9 cellular contexts compared by ENCODE assay signal in genomic region chr22:18528597-18529415, GRCh38. TPM values are rescaled to one million over a fixed set of nuclear protein-coding genes. Genes with fewer than 3 reads are reported as not detected.
DNase-seq lines count a peak whose midpoint lies in the region; ATAC-seq and TF ChIP-seq lines count a peak whose summit lies in the region.
"Not testable (repeated sequence)": the region's sequence is repeated elsewhere in the genome, so short reads cannot be mapped to it uniquely, and the experiment has no call there.
"Had no signal": no experiment of that assay in that cellular context is flagged by ENCODE, and none has a peak within 500 bp of the region (broad histone marks: within the 10 kb centered on the region; RNA-seq: fewer than 3 reads in every experiment).

No MANE protein-coding gene starts in this region.

- not testable (repeated sequence) for H3K36me3 Mint-ChIP-seq in activated CD4-positive, alpha-beta memory T cell treated with anti-CD3 and anti-CD28 coated beads for 36 hours

- not testable (repeated sequence) for H3K9ac ChIP-seq in Karpas-422 (ENCODE audit: low read length); subcutaneous abdominal adipose tissue (ENCODE audit: low read length in 5 of 5)

- not testable (repeated sequence) for H3K27ac ChIP-seq in Karpas-422 (ENCODE audit: low read length); iPS DF 6.9 (ENCODE audit: low read length); subcutaneous abdominal adipose tissue (ENCODE audit: low read depth, low read length)
- H3K27ac ChIP-seq in breast epithelium: peak overlapping the region in 1 of 2 donors; percentile 61

- CTCF ChIA-PET in activated CD4-positive, alpha-beta memory T cell treated with anti-CD3 and anti-CD28 coated beads for 36 hours (lab: Charles Lee): not testable (repeated sequence)

- not testable (repeated sequence) for H3K4me3 Mint-ChIP-seq in activated CD4-positive, alpha-beta memory T cell treated with anti-CD3 and anti-CD28 coated beads for 36 hours

- TF ChIP-seq CTCF in breast epithelium (IDR thresholded peaks at IDR 0.05): not testable (repeated sequence)

- not testable (repeated sequence) for H3K79me2 ChIP-seq in Karpas-422 (ENCODE audit: low read length)

- DNase-seq in Karpas-422 (peak; percentile 84), breast epithelium (ENCODE audit: low spot score in 2 of 2) (peak; percentile 67 to 82), iPS DF 6.9 (ENCODE audit: low read depth, low spot score) (peak; percentile 9), sciatic nerve (ENCODE audit: low spot score) (peak; percentile 90)
- DNase-seq in activated CD4-positive, alpha-beta memory T cell treated with anti-CD3 and anti-CD28 coated beads for 36 hours: peak; percentile 87

- not testable (repeated sequence) for H3K36me3 ChIP-seq in Karpas-422 (ENCODE audit: insufficient read depth, low read length); breast epithelium; iPS DF 6.9 (ENCODE audit: control insufficient read depth, insufficient read depth, low read length); subcutaneous abdominal adipose tissue (ENCODE audit: control insufficient read depth in 5 of 5, insufficient read depth in 5 of 5, low read length in 5 of 5)

- not testable (repeated sequence) for H3K4me2 ChIP-seq in Karpas-422 (ENCODE audit: low read depth, low read length, poor library complexity, severe bottlenecking)

- not testable (repeated sequence) for H2AFZ ChIP-seq in Karpas-422 (ENCODE audit: low read length)

- intact Hi-C loops in activated CD4-positive, alpha-beta memory T cell treated with anti-CD3 and anti-CD28 coated beads for 36 hours (cut with micrococcal nuclease); breast epithelium (cut with DNase I; ENCODE audit: low total_unique reads); sciatic nerve (cut with DNase I): not testable (repeated sequence)

- H3K27ac Mint-ChIP-seq in activated CD4-positive, alpha-beta memory T cell treated with anti-CD3 and anti-CD28 coated beads for 36 hours: not testable (repeated sequence)

- ATAC-seq in GM18517 (IDR thresholded peaks at IDR 0.05; ENCODE audit: unreplicated experiment) (peak; percentile 73), HG02623 (IDR thresholded peaks at IDR 0.05; ENCODE audit: unreplicated experiment) (peak; percentile 58), sciatic nerve (peak; percentile 99)

- H3K9me3 Mint-ChIP-seq in activated CD4-positive, alpha-beta memory T cell treated with anti-CD3 and anti-CD28 coated beads for 36 hours: not testable (repeated sequence)

- H4K20me1 ChIP-seq in Karpas-422 (ENCODE audit: insufficient read depth, low read depth, low read length): not testable (repeated sequence)

- H3K4me1 Mint-ChIP-seq in activated CD4-positive, alpha-beta memory T cell treated with anti-CD3 and anti-CD28 coated beads for 36 hours (ENCODE audit: low read depth): not testable (repeated sequence)

- POLR2A ChIA-PET in activated CD4-positive, alpha-beta memory T cell treated with anti-CD3 and anti-CD28 coated beads for 36 hours (lab: Charles Lee): not testable (repeated sequence)

- not testable (repeated sequence) for TF ChIP-seq POLR2A in breast epithelium (IDR thresholded peaks at IDR 0.05)

- H3K27me3 ChIP-seq in Karpas-422 (ENCODE audit: low read length); breast epithelium; iPS DF 6.9 (ENCODE audit: control insufficient read depth, insufficient read depth, low read length); subcutaneous abdominal adipose tissue (ENCODE audit: control insufficient read depth in 5 of 5, insufficient read depth in 4 of 5, low read length in 5 of 5): not testable (repeated sequence)

- H3K9me3 ChIP-seq in Karpas-422 (ENCODE audit: low read length); breast epithelium; iPS DF 6.9 (ENCODE audit: control insufficient read depth, insufficient read depth, low read length); subcutaneous abdominal adipose tissue (ENCODE audit: control insufficient read depth in 5 of 5, low read length in 5 of 5): not testable (repeated sequence)

- WGBS in iPS DF 6.9 (ENCODE audit: insufficient coverage, insufficient read length): no CpG with 5 or more reads among the region's 66 CpGs

- not testable (repeated sequence) for H3K9me2 ChIP-seq in Karpas-422 (replicated peaks; ENCODE audit: insufficient read depth, low read length)

- not testable (repeated sequence) for H3K4me3 ChIP-seq in Karpas-422 (ENCODE audit: low read length); iPS DF 6.9 (ENCODE audit: low read length)
- H3K4me3 ChIP-seq in breast epithelium (peak overlapping the region in 1 of 3 donors; percentile 41), subcutaneous abdominal adipose tissue (ENCODE audit: low read depth in 1 of 5, low read length in 5 of 5) (peak overlapping the region in 3 of 5 donors; percentile 42 to 61 (median 50))

- not testable (repeated sequence) for H3K4me1 ChIP-seq in Karpas-422 (ENCODE audit: low read length); breast epithelium; iPS DF 6.9 (ENCODE audit: control insufficient read depth, insufficient read depth, low read length); subcutaneous abdominal adipose tissue (ENCODE audit: control insufficient read depth in 5 of 5, insufficient read depth in 5 of 5, low read length in 5 of 5)

- H3K27me3 Mint-ChIP-seq in activated CD4-positive, alpha-beta memory T cell treated with anti-CD3 and anti-CD28 coated beads for 36 hours: not testable (repeated sequence)

RNA-seq across cellular contexts. Expression of gene TMEM191B, which starts 1.2 kb away (rescaled TPM):
- 0.32 and 3.8 TPM in 2 replicates for total RNA-seq in Karpas-422 (2014; rRNA removed; shearing (Covaris generic); ENCODE audit: low replicate concordance)
- total RNA-seq in activated CD4-positive, alpha-beta memory T cell treated with anti-CD3 and anti-CD28 coated beads for 36 hours: 1 to 10 TPM in 1 of 2 experiments, not detected in 1; 1.8 TPM
- under 1 TPM in 1 of 3 donors, not detected in 2; 0.88 TPM for total RNA-seq in breast epithelium
- total RNA-seq in sciatic nerve: 0.80 TPM
- total RNA-seq: urinary bladder had no signal

RNA-seq across cellular contexts. Expression of gene GGTLC3, which starts 10.8 kb away (rescaled TPM):
- not detected in 2 replicates for total RNA-seq in Karpas-422 (2014; rRNA removed; shearing (Covaris generic); ENCODE audit: low replicate concordance)
- not detected for total RNA-seq in activated CD4-positive, alpha-beta memory T cell treated with anti-CD3 and anti-CD28 coated beads for 36 hours
- total RNA-seq in breast epithelium: not detected
- not detected for total RNA-seq in sciatic nerve
- total RNA-seq: urinary bladder had no signal

Comparison
In these comparisons a context has a peak if more than half of its experiments do, and no peak if none do; other contexts are left out.
1. DNase-seq: peak in every context shown above with its lines; median percentile 90 in sciatic nerve; 87 in activated CD4-positive, alpha-beta memory T cell treated with anti-CD3 and anti-CD28 coated beads for 36 hours; 84 in Karpas-422; 74 in breast epithelium; 9 in iPS DF 6.9.